In the genomic region with DNA sequence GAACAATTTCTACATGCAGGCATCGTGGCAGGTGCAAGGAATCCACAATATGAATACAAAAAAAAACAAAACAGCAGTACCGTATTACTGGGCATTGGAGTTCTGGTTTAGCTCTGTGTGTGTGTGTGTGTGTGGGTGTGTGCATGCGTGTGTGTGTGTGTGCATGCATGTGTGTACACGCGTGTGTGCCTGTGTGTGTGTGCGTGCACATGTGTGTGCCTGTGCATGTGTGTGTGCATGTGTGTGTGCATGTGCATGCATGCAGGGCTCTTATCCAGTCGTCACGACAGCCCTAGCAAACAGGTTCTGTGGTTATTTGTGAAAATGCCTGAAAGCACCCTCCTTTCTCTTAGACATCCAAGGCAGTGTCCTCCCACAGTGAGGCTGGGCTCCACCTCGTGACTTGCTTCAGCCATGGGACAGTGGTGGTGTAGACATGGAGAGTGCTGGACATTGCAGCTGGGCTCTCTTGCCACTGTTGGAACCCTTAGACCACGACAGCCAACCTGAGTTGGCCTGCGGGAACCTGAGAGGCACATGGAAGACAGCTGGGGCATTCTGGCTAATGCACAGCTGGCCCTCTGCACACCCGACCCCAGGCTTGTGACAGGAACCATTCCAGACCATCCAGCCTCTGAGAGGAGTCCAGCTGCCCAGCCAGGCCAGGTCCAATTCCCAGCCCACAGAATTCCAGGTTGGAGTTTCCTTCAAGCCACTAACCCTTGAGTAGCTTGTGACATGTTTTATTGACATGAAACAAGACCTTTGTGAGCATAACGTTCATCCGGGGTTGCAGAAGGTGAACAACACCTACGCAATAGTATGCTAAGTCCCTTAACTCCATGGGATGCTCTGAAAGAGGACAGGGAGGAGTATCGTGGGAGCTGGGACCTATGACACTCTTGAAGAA, we compare ENCODE assay signal across 16 cellular contexts.
A peak's percentile ranks its signal among the peaks of the same experiment; 100 is the strongest.
DNase-seq lines count a peak whose midpoint lies in the region; ATAC-seq and TF ChIP-seq lines count a peak whose summit lies in the region.
"Had no signal": no experiment of that assay in that cellular context is flagged by ENCODE, and none has a peak within 500 bp of the region (broad histone marks: within the 10 kb centered on the region; RNA-seq: fewer than 3 reads in every experiment).

No MANE protein-coding gene starts in this region.

- no peaks in the 10 kb centered on the region for H3K79me2 ChIP-seq in H9 (ENCODE audit: insufficient read depth, low read length)

- H3K79me1 ChIP-seq in H9 (ENCODE audit: insufficient read depth, low read depth, low read length, poor library complexity, severe bottlenecking), result no peaks in the 10 kb centered on the region

- no peak overlapping the region for H2BK15ac ChIP-seq in H9 (ENCODE audit: low read depth, low read length)

- H3K36me3 Mint-ChIP-seq in CD14-positive monocyte (no peaks in the 10 kb centered on the region), H9 (ENCODE audit: insufficient read depth in 1 of 3, low read depth in 3 of 3) (no peaks in the 10 kb centered on the region; a peak in 1 of 7 replicates)

- no peak overlapping the region for H3K4me2 ChIP-seq in H9 (ENCODE audit: insufficient read depth, insufficient read length, low read length)

- intact Hi-C loops in CD14-positive monocyte (cut with micrococcal nuclease), result no loop called here
- intact Hi-C loops in sigmoid colon (cut with DNase I), result no loop called here

- no peak overlapping the region; the same call in 1 of the 2 replicates for H3K14ac ChIP-seq in H9 (ENCODE audit: insufficient read depth, low read length)

- no peaks in the 10 kb centered on the region for H3K4me1 Mint-ChIP-seq in CD14-positive monocyte
- H3K4me1 Mint-ChIP-seq in H9, result no peaks in the 10 kb centered on the region

- H2BK12ac ChIP-seq in H9 (ENCODE audit: insufficient read length, low read depth, low read length), result no peak overlapping the region

- no peak for ATAC-seq in HG03159 (IDR thresholded peaks at IDR 0.05; ENCODE audit: unreplicated experiment)
- ATAC-seq in GM19467 (IDR thresholded peaks at IDR 0.05; ENCODE audit: unreplicated experiment), result no peak

- H3K27ac Mint-ChIP-seq in CD14-positive monocyte, result peak overlapping the region in 1 of 7 donors; percentile 53
- peak overlapping the region in 1 of 3 experiments; percentile 31; a peak in 1 of 7 replicates for H3K27ac Mint-ChIP-seq in H9
- H3K27ac Mint-ChIP-seq: HFFc6 had no signal

- no peaks in the 10 kb centered on the region for H3K9me3 ChIP-seq in H9 (ENCODE audit: control insufficient read depth, low read depth, low read length)
- no peaks in the 10 kb centered on the region for H3K9me3 ChIP-seq in sigmoid colon
- H3K9me3 ChIP-seq: Peyer's patch had no signal

- no peak overlapping the region for H3K4me3 Mint-ChIP-seq in CD14-positive monocyte
- H3K4me3 Mint-ChIP-seq in H9, result no peak overlapping the region
- H3K4me3 Mint-ChIP-seq: HFFc6 had no signal

- no peak for TF ChIP-seq POLR2A in sigmoid colon (IDR thresholded peaks at IDR 0.05)

- no peak overlapping the region for H3K9ac ChIP-seq in H9 (ENCODE audit: extremely low read depth, insufficient read length, low read length)

- peaks cover 0 to 2% (median 0%) of the 10 kb centered on the region in 3 donors for H3K27me3 Mint-ChIP-seq in CD14-positive monocyte (ENCODE audit: low read depth in 3 of 3)
- H3K27me3 Mint-ChIP-seq in H9 (ENCODE audit: low read depth), result peaks cover 11% of the 10 kb centered on the region

- no peaks in the 10 kb centered on the region for H4K20me1 ChIP-seq in H9 (ENCODE audit: control insufficient read depth, insufficient read depth, insufficient read length)

- H2BK5ac ChIP-seq in H9 (ENCODE audit: insufficient read length, low read length), result no peak overlapping the region

- no peak overlapping the region for H2BK120ac ChIP-seq in H9 (ENCODE audit: low read depth, low read length, poor library complexity, severe bottlenecking)

- H3K27ac ChIP-seq in H9 (ENCODE audit: insufficient read length, low read depth, low read length) (no peak overlapping the region), sigmoid colon (no peak overlapping the region)
- H3K27ac ChIP-seq: C4-2B, Peyer's patch had no signal

- TF ChIP-seq EP300 in sigmoid colon (IDR thresholded peaks at IDR 0.05), result no peak

- peaks cover 11 to 19% (median 14%) of the 10 kb centered on the region in 7 donors for H3K9me3 Mint-ChIP-seq in CD14-positive monocyte
- peaks cover 17 to 24% of the 10 kb centered on the region in 2 experiments for H3K9me3 Mint-ChIP-seq in H9

- no peak overlapping the region for H3K4ac ChIP-seq in H9 (ENCODE audit: low read depth, low read length)

- no peaks in the 10 kb centered on the region for H3K36me3 ChIP-seq in sigmoid colon
- H3K36me3 ChIP-seq: Peyer's patch had no signal

- no peaks in the 10 kb centered on the region for H3K4me1 ChIP-seq in H9 (ENCODE audit: insufficient read depth, low read length)
- no peaks in the 10 kb centered on the region for H3K4me1 ChIP-seq in sigmoid colon
- H3K4me1 ChIP-seq: Peyer's patch had no signal

- no peak overlapping the region for H3K4me3 ChIP-seq in sigmoid colon
- H3K4me3 ChIP-seq: Peyer's patch had no signal

- H4K5ac ChIP-seq in H9 (ENCODE audit: insufficient read length, low read depth, low read length), result no peak overlapping the region

- TF ChIP-seq CTCF in CD14-positive monocyte (IDR thresholded peaks at IDR 0.05) (no peak), H9 (conservative IDR thresholded peaks at IDR 0.05) (no peak), sigmoid colon (IDR thresholded peaks at IDR 0.05) (no peak), GM20000 (IDR thresholded peaks at IDR 0.05; ENCODE audit: extremely low read depth, missing control alignments) (no peak)

- no peak overlapping the region for H4K8ac ChIP-seq in H9 (replicated peaks; ENCODE audit: insufficient read length, low read depth, low read length)

- H2AK5ac ChIP-seq in H9 (ENCODE audit: insufficient read length, low read length), result no peak overlapping the region

- no peak overlapping the region for H3K18ac ChIP-seq in H9 (ENCODE audit: insufficient read length, low read depth, low read length)

- H2AFZ ChIP-seq in H9 (ENCODE audit: low read length), result no peak overlapping the region

- WGBS in H9 (ENCODE audit: extremely low coverage, insufficient read length, low lambda C conversion rate), result no CpG with 5 or more reads among the region's 16 CpGs
- 86 to 89% methylated on average over 16 of the region's 16 CpGs for WGBS in sigmoid colon, 2 donors

- DNase-seq in CD14-positive monocyte (ENCODE audit: low spot score) (peak; percentile 25), H9 (peak; percentile 8), left kidney (ENCODE audit: low read depth, low spot score) (peak; percentile 70), sigmoid colon (peak; percentile 29), GM20000 (ENCODE audit: low spot score) (no peak)
- DNase-seq: GOT3, HFFc6, NCI-H1105 treated with DMSO at 0.1 percent for 48 hours, NCI-H1694 treated with DMSO at 0.1 percent for 48 hours, NCI-H226, NCI-H524 treated with DMSO at 0.1 percent for 48 hours, Right ventricle myocardium superior had no signal

- H2BK20ac ChIP-seq in H9 (ENCODE audit: low read depth, low read length, poor library complexity, severe bottlenecking), result no peak overlapping the region

- H4K91ac ChIP-seq in H9 (ENCODE audit: insufficient read length, low read depth, low read length), result no peak overlapping the region

- H3T11ph ChIP-seq in H9 (ENCODE audit: low read length), result no peak overlapping the region

- H3K23me2 ChIP-seq in H9 (ENCODE audit: insufficient read length, low read depth, low read length, poor library complexity, severe bottlenecking), result no peaks in the 10 kb centered on the region

- no peaks in the 10 kb centered on the region for H3K27me3 ChIP-seq in H9 (ENCODE audit: insufficient read depth, low read length)
- H3K27me3 ChIP-seq in sigmoid colon, result no peaks in the 10 kb centered on the region
- H3K27me3 ChIP-seq: Peyer's patch had no signal

- no peak overlapping the region for H3K23ac ChIP-seq in H9 (ENCODE audit: insufficient read length, low read depth, low read length)

- no peak overlapping the region for H3K56ac ChIP-seq in H9 (ENCODE audit: insufficient read length, low read depth, low read length)
